ENCODE assay signal across 21 cellular contexts in genomic region chr9:133467101-133467500, GRCh38. TPM values are rescaled to one million over a fixed set of nuclear protein-coding genes. Genes with fewer than 3 reads are reported as not detected.
DNase-seq lines count a peak whose midpoint lies in the region; ATAC-seq and TF ChIP-seq lines count a peak whose summit lies in the region.
"Had no signal": no experiment of that assay in that cellular context is flagged by ENCODE, and none has a peak within 500 bp of the region (broad histone marks: within the 10 kb centered on the region; RNA-seq: fewer than 3 reads in every experiment).

No MANE protein-coding gene starts in this region.

- H3K27me3 ChIP-seq in right cardiac atrium (ENCODE audit: control insufficient read depth, insufficient read depth) = no peaks in the 10 kb centered on the region
- no peaks in the 10 kb centered on the region for H3K27me3 ChIP-seq in heart right ventricle
- no peaks in the 10 kb centered on the region for H3K27me3 ChIP-seq in dorsolateral prefrontal cortex

- H3K4me1 ChIP-seq in right cardiac atrium (ENCODE audit: control insufficient read depth, insufficient read depth, low read length) (no peaks in the 10 kb centered on the region), heart right ventricle (peaks cover 0 to 6% (median 0%) of the 10 kb centered on the region in 9 donors)
- H3K4me1 ChIP-seq: HAP-1 had no signal

- ATAC-seq in right cardiac atrium (no peak), heart right ventricle (no peak)
- ATAC-seq: SK-N-SH treated with all-trans-retinoic acid at 6 μM for 48 hours had no signal

- TF ChIP-seq CTCF in heart right ventricle (IDR thresholded peaks at IDR 0.05) (no peak), VCaP (conservative IDR thresholded peaks at IDR 0.05) (peak; percentile 18; the same call in 1 of the 2 replicates), dorsolateral prefrontal cortex (IDR thresholded peaks at IDR 0.05 in 54 of 56, conservative IDR thresholded peaks at IDR 0.05 in 2 of 56; ENCODE audit: low read depth in 1 of 56, partially characterized antibody in 56 of 56) (no peak)

- H3K27ac ChIP-seq in right cardiac atrium (ENCODE audit: low read length) = no peak overlapping the region
- H3K27ac ChIP-seq in heart right ventricle = no peak overlapping the region
- H3K27ac ChIP-seq in VCaP = no peak overlapping the region
- peak overlapping the region in 1 of 59 donors; percentile 4 for H3K27ac ChIP-seq in dorsolateral prefrontal cortex

- DNase-seq in right cardiac atrium (peak in 2 of 3 donors; percentile 21 to 36), heart right ventricle (no peak), islet precursor cell (peak; percentile 73), amniotic stem cell (lab: John Stamatoyannopoulos, UW) (no peak), NCI-H146 (lab: John Stamatoyannopoulos, UW) (no peak), NCI-H1417 treated with DMSO at 0.1 percent for 48 hours (lab: John Stamatoyannopoulos, UW) (no peak), dorsolateral prefrontal cortex (no peak)
- DNase-seq: 8988T, COR-L47, GDM1, MM.1S, NCI-H1092, NCI-H2081, NCI-H510A, NCI-H774, SHP77 treated with DMSO at 0.1 percent for 48 hours had no signal

- H3K9me3 ChIP-seq in right cardiac atrium (ENCODE audit: control insufficient read depth, low read length) (no peaks in the 10 kb centered on the region), heart right ventricle (no peaks in the 10 kb centered on the region)
- H3K9me3 ChIP-seq: HAP-1 had no signal

- intact Hi-C loops in right cardiac atrium (cut with DNase I) = loop anchor here in 1 of 4 donors (10.0 kb wide), 1 partner anchor 52 kb away; the partner anchor contains the start of gene REXO4
- intact Hi-C loops in heart right ventricle (cut with DNase I) = no loop called here
- intact Hi-C loops in dorsolateral prefrontal cortex (cut with DNase I) = no loop called here

- peaks cover 0 to 37% (median 0%) of the 10 kb centered on the region in 9 donors for H3K36me3 ChIP-seq in heart right ventricle
- H3K36me3 ChIP-seq: HAP-1 had no signal

- WGBS in right cardiac atrium = 85% methylated on average over 10 of the region's 10 CpGs
- 83 to 85% methylated on average over 10 of the region's 10 CpGs for WGBS in heart right ventricle, 2 donors

- H3K4me3 ChIP-seq in right cardiac atrium (ENCODE audit: low read length) = no peak overlapping the region
- H3K4me3 ChIP-seq in heart right ventricle = no peak overlapping the region
- H3K4me3 ChIP-seq in dorsolateral prefrontal cortex = no peak overlapping the region
- H3K4me3 ChIP-seq: HAP-1 had no signal

RNA-seq across cellular contexts. Expression of gene CACFD1, which starts 7.3 kb away (rescaled TPM):
- total RNA-seq in right cardiac atrium (10 to 100 TPM; 10.8 to 13.9 (median 13.8) TPM), heart right ventricle (10 to 100 TPM in 9 of 10 donors, 1 to 10 TPM in 1; 8.8 to 12.6 (median 10.8) TPM), dorsolateral prefrontal cortex (10 to 100 TPM; 12.0 to 29.6 (median 18.7) TPM)
- polyA plus RNA-seq in right cardiac atrium (12.8 TPM), heart right ventricle (10 to 100 TPM; 10.0 to 17.3 TPM)

RNA-seq across cellular contexts. Expression of gene SLC2A6, which starts 11.8 kb away (rescaled TPM):
- 1 to 10 TPM; 1.7 to 4.0 (median 3.6) TPM for total RNA-seq in right cardiac atrium
- 3.7 TPM for polyA plus RNA-seq in right cardiac atrium
- total RNA-seq in heart right ventricle = 1 to 10 TPM; 1.3 to 7.0 (median 2.2) TPM
- polyA plus RNA-seq in heart right ventricle = 1 to 10 TPM; 4.9 to 5.6 TPM
- total RNA-seq in dorsolateral prefrontal cortex = 10 to 100 TPM; 14.8 to 39.2 (median 25.7) TPM

RNA-seq across cellular contexts. Expression of gene ADAMTS13, which starts 44.9 kb away (rescaled TPM):
- total RNA-seq in right cardiac atrium (1 to 10 TPM; 2.1 to 4.1 (median 3.5) TPM), heart right ventricle (1 to 10 TPM; 2.2 to 4.8 (median 3.5) TPM), dorsolateral prefrontal cortex (10 to 100 TPM in 115 of 120 experiments, 1 to 10 TPM in 5; 8.5 to 24.8 (median 14.6) TPM)
- polyA plus RNA-seq in right cardiac atrium (4.6 TPM), heart right ventricle (10 to 100 TPM in 1 of 2 donors, 1 to 10 TPM in 1; 1.5 to 17.8 TPM)
- total RNA-seq: RPMI7951 had no signal

RNA-seq across cellular contexts. Expression of gene REXO4, which starts 49.3 kb away (rescaled TPM):
- total RNA-seq in right cardiac atrium (10 to 100 TPM; 11.9 to 16.3 (median 15.0) TPM), heart right ventricle (10 to 100 TPM in 8 of 10 donors, 1 to 10 TPM in 2; 9.3 to 20.8 (median 10.9) TPM), dorsolateral prefrontal cortex (10 to 100 TPM; 13.3 to 35.7 (median 24.4) TPM)
- polyA plus RNA-seq in right cardiac atrium (10.5 TPM), heart right ventricle (10 to 100 TPM; 11.8 to 19.1 TPM)

RNA-seq across cellular contexts. Expression of gene MYMK, which starts 57.7 kb away (rescaled TPM):
- not detected for total RNA-seq in right cardiac atrium
- polyA plus RNA-seq in right cardiac atrium = not detected
- total RNA-seq in heart right ventricle = not detected
- polyA plus RNA-seq in heart right ventricle = not detected
- total RNA-seq in dorsolateral prefrontal cortex = 1 to 10 TPM in 5 of 120 experiments, under 1 TPM in 14, not detected in 101; 0.39 to 3.1 (median 0.75) TPM
- total RNA-seq: RPMI7951 had no signal
- polyA plus RNA-seq: AG04450 had no signal

Comparison
In these comparisons a context has a peak if more than half of its experiments do, and no peak if none do; other contexts are left out.
1. DNase-seq: peak in right cardiac atrium (2 of 3) and islet precursor cell (single experiment); none in heart right ventricle (0 of 2), amniotic stem cell (single experiment), NCI-H146 (single experiment), NCI-H1417 treated with DMSO at 0.1 percent for 48 hours (single experiment) and dorsolateral prefrontal cortex (0 of 10).